ENCODE assay signal across 10 cellular contexts in the genomic region with DNA sequence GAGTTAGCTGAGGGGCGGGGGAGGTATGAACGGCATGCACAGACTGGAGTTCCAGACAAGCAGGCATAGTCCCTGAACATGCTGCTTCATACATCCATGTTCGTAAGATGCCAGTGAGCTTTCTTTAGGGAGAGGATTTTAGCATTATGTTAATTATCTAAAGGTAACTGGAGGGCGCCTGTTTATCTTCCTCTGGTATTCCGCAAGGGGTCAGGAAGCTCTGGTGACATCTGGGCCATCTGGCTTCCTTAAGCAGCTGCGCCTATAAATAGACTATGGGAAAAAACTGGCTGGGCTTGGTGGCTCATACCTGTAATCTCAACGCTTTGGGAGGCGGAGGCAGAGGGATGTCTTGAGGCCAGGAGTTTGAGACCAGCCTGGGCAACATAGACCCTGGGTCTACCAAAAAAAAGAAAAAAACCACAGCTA. TPM values are rescaled to one million over a fixed set of nuclear protein-coding genes. Genes with fewer than 3 reads are reported as not detected.
DNase-seq lines count a peak whose midpoint lies in the region; ATAC-seq and TF ChIP-seq lines count a peak whose summit lies in the region.
"Had no signal": no experiment of that assay in that cellular context is flagged by ENCODE, and none has a peak within 500 bp of the region (broad histone marks: within the 10 kb centered on the region; RNA-seq: fewer than 3 reads in every experiment).

No MANE protein-coding gene starts in this region.

- no peak overlapping the region for H4K5ac ChIP-seq in H9 (ENCODE audit: insufficient read length, low read depth, low read length)

- peak overlapping the region; percentile 86 for H3K4me2 ChIP-seq in H9 (ENCODE audit: insufficient read depth, insufficient read length, low read length)

- peaks cover 3% of the 10 kb centered on the region for H3K36me3 Mint-ChIP-seq in CD4-positive, CD25-positive, alpha-beta regulatory T cell
- H3K36me3 Mint-ChIP-seq in H9 (ENCODE audit: insufficient read depth in 1 of 3, low read depth in 3 of 3), result peaks cover 19 to 32% (median 30%) of the 10 kb centered on the region in 3 experiments
- peaks cover 21% of the 10 kb centered on the region for H3K36me3 Mint-ChIP-seq in activated CD8-positive, alpha-beta T cell treated with anti-CD3 and anti-CD28 coated beads for 36 hours (ENCODE audit: low read depth)
- peaks cover 0 to 11% (median 3%) of the 10 kb centered on the region in 3 donors for H3K36me3 Mint-ChIP-seq in immature natural killer cell

- no peak overlapping the region for H2BK120ac ChIP-seq in H9 (ENCODE audit: low read depth, low read length, poor library complexity, severe bottlenecking)

- peak overlapping the region; percentile 47 to 91 (median 83) for H3K27ac Mint-ChIP-seq in CD4-positive, CD25-positive, alpha-beta regulatory T cell
- H3K27ac Mint-ChIP-seq in H9 (peak overlapping the region; percentile 91 to 99 (median 98)), immature natural killer cell (peak overlapping the region in 4 of 6 donors; percentile 16 to 81 (median 57))
- H3K27ac Mint-ChIP-seq in activated CD8-positive, alpha-beta T cell treated with anti-CD3 and anti-CD28 coated beads for 36 hours, result no peak overlapping the region

- H3K9ac ChIP-seq in H9 (ENCODE audit: extremely low read depth, insufficient read length, low read length), result peak overlapping the region; percentile 10

- no peak overlapping the region for H2AK5ac ChIP-seq in H9 (ENCODE audit: insufficient read length, low read length)

- H3K27me3 Mint-ChIP-seq in CD4-positive, CD25-positive, alpha-beta regulatory T cell, result peaks cover 4% of the 10 kb centered on the region
- H3K27me3 Mint-ChIP-seq in H9 (ENCODE audit: low read depth), result no peaks in the 10 kb centered on the region; the same call in 1 of the 2 replicates
- H3K27me3 Mint-ChIP-seq in activated CD8-positive, alpha-beta T cell treated with anti-CD3 and anti-CD28 coated beads for 36 hours, result no peaks in the 10 kb centered on the region
- H3K27me3 Mint-ChIP-seq in immature natural killer cell (ENCODE audit: low read depth in 3 of 3), result peaks cover 4 to 13% (median 7%) of the 10 kb centered on the region in 3 donors

- WGBS in H9 (ENCODE audit: extremely low coverage, insufficient read length, low lambda C conversion rate), result no CpG with 5 or more reads among the region's 8 CpGs

- no peak overlapping the region for H3K23ac ChIP-seq in H9 (ENCODE audit: insufficient read length, low read depth, low read length)

- DNase-seq in CD4-positive, CD25-positive, alpha-beta regulatory T cell, result no peak
- DNase-seq in H9 (peak; percentile 90), immature natural killer cell (no peak), SIG-M5 treated with dmso at 0.1 percent for 504 hours (lab: John Stamatoyannopoulos, UW; ENCODE audit: unreplicated experiment) (no peak), DMS153 (lab: John Stamatoyannopoulos, UW) (no peak), left lung (no peak)
- no peak for DNase-seq in activated CD8-positive, alpha-beta T cell treated with anti-CD3 and anti-CD28 coated beads for 36 hours
- DNase-seq: central memory CD4-positive, alpha-beta T cell; NCI-H345 had no signal

- CTCF ChIA-PET in activated CD8-positive, alpha-beta T cell treated with anti-CD3 and anti-CD28 coated beads for 36 hours (lab: Charles Lee), result no interaction called here

- H4K8ac ChIP-seq in H9 (replicated peaks; ENCODE audit: insufficient read length, low read depth, low read length), result no peak overlapping the region

- peaks cover 9% of the 10 kb centered on the region; the same call in 1 of the 2 replicates for H3K79me2 ChIP-seq in H9 (ENCODE audit: insufficient read depth, low read length)

- H2BK12ac ChIP-seq in H9 (ENCODE audit: insufficient read length, low read depth, low read length), result no peak overlapping the region

- H3K9me3 ChIP-seq in CD4-positive, CD25-positive, alpha-beta regulatory T cell (ENCODE audit: control insufficient read depth in 2 of 2, low read length in 2 of 2), result no peaks in the 10 kb centered on the region
- H3K9me3 ChIP-seq in H9 (ENCODE audit: control insufficient read depth, low read depth, low read length) (no peaks in the 10 kb centered on the region), left lung (no peaks in the 10 kb centered on the region)

- H3K36me3 ChIP-seq in CD4-positive, CD25-positive, alpha-beta regulatory T cell (ENCODE audit: control insufficient read depth, insufficient read depth, low read length), result peaks cover 9% of the 10 kb centered on the region
- H3K36me3 ChIP-seq in left lung, result peaks cover 0 to 5% of the 10 kb centered on the region in 2 donors

- H2AFZ ChIP-seq in H9 (ENCODE audit: low read length), result no peak overlapping the region

- H3T11ph ChIP-seq in H9 (ENCODE audit: low read length), result no peak overlapping the region

- no peak overlapping the region for H2BK20ac ChIP-seq in H9 (ENCODE audit: low read depth, low read length, poor library complexity, severe bottlenecking)

- no peak overlapping the region for H3K4ac ChIP-seq in H9 (ENCODE audit: low read depth, low read length)

- H4K20me1 ChIP-seq in H9 (ENCODE audit: control insufficient read depth, insufficient read depth, insufficient read length), result no peaks in the 10 kb centered on the region

- ATAC-seq in CD4-positive, CD25-positive, alpha-beta regulatory T cell (ENCODE audit: low read depth in 2 of 2), result no peak
- ATAC-seq in activated CD8-positive, alpha-beta T cell treated with anti-CD3 and anti-CD28 coated beads for 36 hours, result no peak
- no peak for ATAC-seq in GM19395 (IDR thresholded peaks at IDR 0.05; ENCODE audit: unreplicated experiment)
- ATAC-seq in left lung, result no peak

- peaks cover 3% of the 10 kb centered on the region for H3K23me2 ChIP-seq in H9 (ENCODE audit: insufficient read length, low read depth, low read length, poor library complexity, severe bottlenecking)

- H3K56ac ChIP-seq in H9 (ENCODE audit: insufficient read length, low read depth, low read length), result no peak overlapping the region

- H3K18ac ChIP-seq in H9 (ENCODE audit: insufficient read length, low read depth, low read length), result no peak overlapping the region

- peaks cover 20 to 46% (median 29%) of the 10 kb centered on the region in 4 donors for H3K4me1 Mint-ChIP-seq in CD4-positive, CD25-positive, alpha-beta regulatory T cell
- H3K4me1 Mint-ChIP-seq in H9, result peaks cover 34 to 36% of the 10 kb centered on the region in 2 experiments
- peaks cover 39% of the 10 kb centered on the region for H3K4me1 Mint-ChIP-seq in activated CD8-positive, alpha-beta T cell treated with anti-CD3 and anti-CD28 coated beads for 36 hours (ENCODE audit: low read depth)
- H3K4me1 Mint-ChIP-seq in immature natural killer cell, result peaks cover 27 to 43% of the 10 kb centered on the region in 2 donors

- no peaks in the 10 kb centered on the region for H3K9me3 Mint-ChIP-seq in CD4-positive, CD25-positive, alpha-beta regulatory T cell
- H3K9me3 Mint-ChIP-seq in H9, result no peaks in the 10 kb centered on the region
- no peaks in the 10 kb centered on the region for H3K9me3 Mint-ChIP-seq in activated CD8-positive, alpha-beta T cell treated with anti-CD3 and anti-CD28 coated beads for 36 hours
- peaks cover 0 to 1% (median 0%) of the 10 kb centered on the region in 6 donors for H3K9me3 Mint-ChIP-seq in immature natural killer cell

- no peak overlapping the region for H2BK15ac ChIP-seq in H9 (ENCODE audit: low read depth, low read length)

- no peak overlapping the region for H3K27ac ChIP-seq in CD4-positive, CD25-positive, alpha-beta regulatory T cell (ENCODE audit: insufficient read depth, low read length, poor library complexity, severe bottlenecking)
- peak overlapping the region; percentile 36 for H3K27ac ChIP-seq in H9 (ENCODE audit: insufficient read length, low read depth, low read length)
- no peak overlapping the region for H3K27ac ChIP-seq in left lung

- peaks cover 5% of the 10 kb centered on the region for H3K79me1 ChIP-seq in H9 (ENCODE audit: insufficient read depth, low read depth, low read length, poor library complexity, severe bottlenecking)

- H3K4me1 ChIP-seq in CD4-positive, CD25-positive, alpha-beta regulatory T cell (ENCODE audit: control insufficient read depth, insufficient read depth, low read length, poor library complexity, severe bottlenecking), result peaks cover 20% of the 10 kb centered on the region
- H3K4me1 ChIP-seq in H9 (ENCODE audit: insufficient read depth, low read length) (peaks cover 2% of the 10 kb centered on the region), left lung (peaks cover 0 to 16% of the 10 kb centered on the region in 2 donors)

- H3K14ac ChIP-seq in H9 (ENCODE audit: insufficient read depth, low read length), result no peak overlapping the region

- H4K91ac ChIP-seq in H9 (ENCODE audit: insufficient read length, low read depth, low read length), result no peak overlapping the region

- no peaks in the 10 kb centered on the region for H3K27me3 ChIP-seq in CD4-positive, CD25-positive, alpha-beta regulatory T cell (ENCODE audit: control insufficient read depth, insufficient read depth, low read length)
- H3K27me3 ChIP-seq in H9 (ENCODE audit: insufficient read depth, low read length), result no peaks in the 10 kb centered on the region
- H3K27me3 ChIP-seq in left lung, result no peaks in the 10 kb centered on the region

- POLR2A ChIA-PET in activated CD8-positive, alpha-beta T cell treated with anti-CD3 and anti-CD28 coated beads for 36 hours (lab: Charles Lee), result interaction anchor here (1.5 kb wide), 1 partner anchor 23 kb away, joined by 6 read pairs; no protein-coding TSS in a partner anchor

- intact Hi-C loops in activated CD8-positive, alpha-beta T cell treated with anti-CD3 and anti-CD28 coated beads for 36 hours (cut with micrococcal nuclease), result no loop called here
- intact Hi-C loops in left lung (cut with DNase I), result no loop called here

- TF ChIP-seq CTCF in H9 (conservative IDR thresholded peaks at IDR 0.05), result no peak
- TF ChIP-seq CTCF in activated CD8-positive, alpha-beta T cell treated with anti-CD3 and anti-CD28 coated beads for 36 hours (IDR thresholded peaks at IDR 0.05), result no peak
- no peak for TF ChIP-seq CTCF in left lung (IDR thresholded peaks at IDR 0.05)

- H3K4me3 Mint-ChIP-seq in CD4-positive, CD25-positive, alpha-beta regulatory T cell, result peak overlapping the region; percentile 67 to 94 (median 81)
- peak overlapping the region; percentile 46 to 73 for H3K4me3 Mint-ChIP-seq in H9
- H3K4me3 Mint-ChIP-seq in activated CD8-positive, alpha-beta T cell treated with anti-CD3 and anti-CD28 coated beads for 36 hours, result peak overlapping the region; percentile 92
- peak overlapping the region; percentile 53 to 98 (median 97) for H3K4me3 Mint-ChIP-seq in immature natural killer cell

- no peak overlapping the region for H3K4me3 ChIP-seq in CD4-positive, CD25-positive, alpha-beta regulatory T cell (ENCODE audit: low read depth, low read length)
- no peak overlapping the region for H3K4me3 ChIP-seq in left lung

- H2BK5ac ChIP-seq in H9 (ENCODE audit: insufficient read length, low read length), result no peak overlapping the region

RNA-seq across cellular contexts. Expression of gene FBXO22, which starts 1.5 kb away (rescaled TPM):
- 11.3 TPM for total RNA-seq in CD4-positive, CD25-positive, alpha-beta regulatory T cell
- polyA plus RNA-seq in CD4-positive, CD25-positive, alpha-beta regulatory T cell, result 10 to 100 TPM; 19.5 to 27.3 (median 20.5) TPM
- 59.2 and 59.9 TPM in 2 replicates for total RNA-seq in H9 (2021)
- total RNA-seq in activated CD8-positive, alpha-beta T cell treated with anti-CD3 and anti-CD28 coated beads for 36 hours, result 10 to 100 TPM; 64.8 to 66.2 TPM
- 10 to 100 TPM; 11.5 to 13.8 (median 12.7) TPM for polyA plus RNA-seq in immature natural killer cell
- total RNA-seq in left lung, result 10 to 100 TPM; 26.7 to 32.3 TPM

RNA-seq across cellular contexts. Expression of gene UBE2Q2, which starts 58.9 kb away (rescaled TPM):
- 29.5 TPM for total RNA-seq in CD4-positive, CD25-positive, alpha-beta regulatory T cell
- 10 to 100 TPM; 27.8 to 32.5 (median 29.7) TPM for polyA plus RNA-seq in CD4-positive, CD25-positive, alpha-beta regulatory T cell
- total RNA-seq in H9 (2021) (29.6 and 31.8 TPM in 2 replicates), left lung (10 to 100 TPM; 30.4 to 31.4 TPM)
- total RNA-seq in activated CD8-positive, alpha-beta T cell treated with anti-CD3 and anti-CD28 coated beads for 36 hours, result 10 to 100 TPM; 19.4 to 20.0 TPM
- polyA plus RNA-seq in immature natural killer cell, result 10 to 100 TPM; 38.9 to 55.7 (median 52.1) TPM
